Comparison of ENCODE assay signal across 1 cellular context in the genomic region with DNA sequence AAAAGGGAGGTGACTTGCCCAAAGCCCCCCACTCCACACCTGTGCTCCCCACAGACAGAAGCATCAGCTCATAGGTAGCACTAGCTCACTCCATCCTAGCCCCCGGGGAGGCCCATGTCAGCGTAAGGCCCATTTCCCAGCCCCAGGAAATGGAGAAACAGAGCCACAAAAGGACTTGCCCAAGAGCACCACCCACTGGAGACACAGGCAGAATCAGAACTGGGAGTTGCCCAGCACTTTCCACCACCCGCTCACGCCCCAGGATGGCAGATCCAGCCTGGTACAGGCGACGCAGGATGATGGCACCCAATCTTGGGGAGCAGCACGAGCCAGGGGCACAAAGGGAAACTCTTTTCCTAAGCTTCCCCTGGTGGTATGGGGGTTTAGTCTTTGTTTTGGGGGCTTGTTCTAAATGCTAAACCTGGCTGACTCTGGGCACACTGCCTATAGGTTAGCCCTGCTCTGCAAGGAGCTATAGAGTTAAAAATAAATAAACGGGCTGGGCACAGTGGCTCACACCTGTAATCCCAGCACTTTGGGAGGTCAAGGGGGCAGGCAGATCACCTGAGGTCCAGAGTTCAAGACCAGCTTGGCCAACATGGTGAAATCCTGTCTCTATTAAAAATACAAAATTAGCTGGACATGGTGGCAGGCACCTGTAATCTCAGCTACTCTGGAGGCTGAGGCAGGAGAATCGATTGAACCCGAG.
TF ChIP-seq lines count a peak whose summit lies in the region.

No MANE protein-coding gene starts in this region.

TF ChIP-seq in Ishikawa, 13 proteins besides CTCF, POLR2A, EP300 and RAD21 (continued from another document):
- TF ChIP-seq, protein P1, sequence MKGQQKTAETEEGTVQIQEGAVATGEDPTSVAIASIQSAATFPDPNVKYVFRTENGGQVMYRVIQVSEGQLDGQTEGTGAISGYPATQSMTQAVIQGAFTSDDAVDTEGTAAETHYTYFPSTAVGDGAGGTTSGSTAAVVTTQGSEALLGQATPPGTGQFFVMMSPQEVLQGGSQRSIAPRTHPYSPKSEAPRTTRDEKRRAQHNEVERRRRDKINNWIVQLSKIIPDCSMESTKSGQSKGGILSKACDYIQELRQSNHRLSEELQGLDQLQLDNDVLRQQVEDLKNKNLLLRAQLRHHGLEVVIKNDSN (IDR thresholded peaks at IDR 0.05) = no peak
- TF ChIP-seq NFIC (IDR thresholded peaks at IDR 0.05) (no peak), TAF1 (IDR thresholded peaks at IDR 0.05; ENCODE audit: low read depth) (no peak), CEBPB (IDR thresholded peaks at IDR 0.05) (no peak), ZBTB7A (IDR thresholded peaks at IDR 0.05; ENCODE audit: low read depth) (no peak)
- TF ChIP-seq, protein P2, sequence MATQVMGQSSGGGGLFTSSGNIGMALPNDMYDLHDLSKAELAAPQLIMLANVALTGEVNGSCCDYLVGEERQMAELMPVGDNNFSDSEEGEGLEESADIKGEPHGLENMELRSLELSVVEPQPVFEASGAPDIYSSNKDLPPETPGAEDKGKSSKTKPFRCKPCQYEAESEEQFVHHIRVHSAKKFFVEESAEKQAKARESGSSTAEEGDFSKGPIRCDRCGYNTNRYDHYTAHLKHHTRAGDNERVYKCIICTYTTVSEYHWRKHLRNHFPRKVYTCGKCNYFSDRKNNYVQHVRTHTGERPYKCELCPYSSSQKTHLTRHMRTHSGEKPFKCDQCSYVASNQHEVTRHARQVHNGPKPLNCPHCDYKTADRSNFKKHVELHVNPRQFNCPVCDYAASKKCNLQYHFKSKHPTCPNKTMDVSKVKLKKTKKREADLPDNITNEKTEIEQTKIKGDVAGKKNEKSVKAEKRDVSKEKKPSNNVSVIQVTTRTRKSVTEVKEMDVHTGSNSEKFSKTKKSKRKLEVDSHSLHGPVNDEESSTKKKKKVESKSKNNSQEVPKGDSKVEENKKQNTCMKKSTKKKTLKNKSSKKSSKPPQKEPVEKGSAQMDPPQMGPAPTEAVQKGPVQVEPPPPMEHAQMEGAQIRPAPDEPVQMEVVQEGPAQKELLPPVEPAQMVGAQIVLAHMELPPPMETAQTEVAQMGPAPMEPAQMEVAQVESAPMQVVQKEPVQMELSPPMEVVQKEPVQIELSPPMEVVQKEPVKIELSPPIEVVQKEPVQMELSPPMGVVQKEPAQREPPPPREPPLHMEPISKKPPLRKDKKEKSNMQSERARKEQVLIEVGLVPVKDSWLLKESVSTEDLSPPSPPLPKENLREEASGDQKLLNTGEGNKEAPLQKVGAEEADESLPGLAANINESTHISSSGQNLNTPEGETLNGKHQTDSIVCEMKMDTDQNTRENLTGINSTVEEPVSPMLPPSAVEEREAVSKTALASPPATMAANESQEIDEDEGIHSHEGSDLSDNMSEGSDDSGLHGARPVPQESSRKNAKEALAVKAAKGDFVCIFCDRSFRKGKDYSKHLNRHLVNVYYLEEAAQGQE (IDR thresholded peaks at IDR 0.05; ENCODE audit: low read depth) = no peak
TF ChIP-seq in Ishikawa: peak in this region for 0.
